9 cellular contexts compared by ENCODE assay signal in the genomic region with DNA sequence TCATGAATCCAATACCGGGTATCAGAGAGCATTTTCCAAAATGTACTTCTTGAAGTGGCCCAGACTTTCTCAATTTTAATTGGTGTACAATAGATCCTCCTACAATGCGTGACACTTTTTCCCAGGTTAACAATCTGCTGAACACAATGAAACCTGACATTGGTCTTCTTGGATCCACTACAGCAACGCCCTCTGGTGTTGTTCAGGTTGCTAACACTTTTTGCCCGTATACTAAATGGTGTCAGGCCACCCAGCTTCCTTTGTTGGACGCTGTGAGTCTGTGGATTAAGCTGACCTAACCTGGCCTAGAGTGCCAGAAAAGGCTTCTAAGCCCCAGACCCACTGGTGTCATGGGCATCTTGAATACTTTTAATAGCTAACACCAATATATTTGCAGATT.
A peak's percentile ranks its signal among the peaks of the same experiment; 100 is the strongest.
DNase-seq lines count a peak whose midpoint lies in the region; ATAC-seq and TF ChIP-seq lines count a peak whose summit lies in the region.
"Had no signal": no experiment of that assay in that cellular context is flagged by ENCODE, and none has a peak within 500 bp of the region (broad histone marks: within the 10 kb centered on the region; RNA-seq: fewer than 3 reads in every experiment).

No MANE protein-coding gene starts in this region.

- no peak for TF ChIP-seq POLR2A in HCT116 (IDR thresholded peaks at IDR 0.05; ENCODE audit: borderline replicate concordance, extremely low read depth, insufficient read depth, insufficient read length)

- peak; percentile 88 for ATAC-seq in HCT116
- peak; percentile 36; the same call in 1 of the 3 replicates for ATAC-seq in RWPE2 (ENCODE audit: low read depth)
- no peak for ATAC-seq in HG02642 (IDR thresholded peaks at IDR 0.05; ENCODE audit: poor library complexity, unreplicated experiment)
- no peak for ATAC-seq in GM19455 (IDR thresholded peaks at IDR 0.05; ENCODE audit: unreplicated experiment)
- ATAC-seq: heart left ventricle had no signal

- H3K4me3 ChIP-seq in HCT116 (replicated peaks in 1 of 2; ENCODE audit: low read depth in 1 of 2, low read length in 2 of 2) (no peak overlapping the region), RWPE2 (ENCODE audit: severe bottlenecking) (no peak overlapping the region)
- H3K4me3 ChIP-seq: heart left ventricle had no signal

- intact Hi-C loops in HCT116 (cut with micrococcal nuclease), result loop anchor here (2.0 kb wide), 2 partner anchors 45 to 289 kb away; no protein-coding TSS in a partner anchor

- H3K27ac ChIP-seq in HCT116 (ENCODE audit: low read depth, low read length) (no peak overlapping the region), RWPE2 (ENCODE audit: poor library complexity, severe bottlenecking) (no peak overlapping the region)

- H2AFZ ChIP-seq in HCT116 (ENCODE audit: low read depth, low read length, poor library complexity, severe bottlenecking), result no peak overlapping the region

- BruUV-seq in HCT116 (replicated peaks; lab: Mats Ljungman, UMichigan), result no TSS peak

- H3K27me3 ChIP-seq in HCT116 (ENCODE audit: insufficient read depth, low read length), result peaks cover 16% of the 10 kb centered on the region
- H3K27me3 ChIP-seq in RWPE2 (ENCODE audit: insufficient read depth, poor library complexity, severe bottlenecking), result no peaks in the 10 kb centered on the region

- H3K36me3 ChIP-seq in HCT116 (ENCODE audit: control insufficient read depth in 1 of 2, insufficient read depth in 2 of 2, low read length in 2 of 2) (no peaks in the 10 kb centered on the region), RWPE2 (ENCODE audit: low read depth) (no peaks in the 10 kb centered on the region)
- H3K36me3 ChIP-seq: heart left ventricle had no signal

- RAD21 ChIA-PET in HCT116 (lab: Charles Lee; ENCODE audit: low non-redundant PET in 1 of 2, low total read pairs in 2 of 2, uncharacterized antibody in 2 of 2, unreplicated experiment in 2 of 2), result no interaction called here

- H3K4me2 ChIP-seq in HCT116 (ENCODE audit: low read length), result no peak overlapping the region

- TF ChIP-seq RAD21 in HCT116 (IDR thresholded peaks at IDR 0.05; ENCODE audit: low read depth), result peak; percentile 44; the same call in 1 of the 2 replicates

- H3K4me1 ChIP-seq in HCT116 (ENCODE audit: control insufficient read depth in 1 of 2, insufficient read depth in 2 of 2, low read length in 2 of 2) (no peaks in the 10 kb centered on the region), RWPE2 (ENCODE audit: insufficient read depth, poor library complexity, severe bottlenecking) (no peaks in the 10 kb centered on the region)

- H4K20me1 ChIP-seq in HCT116 (ENCODE audit: insufficient read depth), result no peaks in the 10 kb centered on the region

- POLR2A ChIA-PET in HCT116 (lab: Charles Lee), result no interaction called here

- H3K9me2 ChIP-seq in HCT116 (ENCODE audit: insufficient read depth), result no peaks in the 10 kb centered on the region

- H3K9me3 ChIP-seq in HCT116 (ENCODE audit: control insufficient read depth in 1 of 2, insufficient read depth in 1 of 2, low read depth in 1 of 2, low read length in 2 of 2) (no peaks in the 10 kb centered on the region), RWPE2 (ENCODE audit: severe bottlenecking) (no peaks in the 10 kb centered on the region)

- TF ChIP-seq CTCF in HCT116 (IDR thresholded peaks at IDR 0.05 in 2 of 3, conservative IDR thresholded peaks at IDR 0.05 in 1 of 3; ENCODE audit: borderline replicate concordance in 1 of 3, insufficient read depth in 1 of 3, low read depth in 2 of 3, low read length in 2 of 3) (peak in 2 of 3 experiments; percentile 62 to 64; a peak in 4 of 6 replicates), RWPE2 (IDR thresholded peaks at IDR 0.05; ENCODE audit: poor library complexity, severe bottlenecking) (peak; percentile 42)

- CTCF ChIA-PET in HCT116 (lab: Charles Lee), result interaction anchor here (2.4 kb wide), 1 partner anchor 45 kb away, joined by 26 read pairs; no protein-coding TSS in a partner anchor

- DNase-seq in NCI-H1092 treated with DMSO at 0.1 percent for 48 hours (lab: John Stamatoyannopoulos, UW) (peak; percentile 14), NCI-H1092 (lab: John Stamatoyannopoulos, UW) (no peak), HCT116 (ENCODE audit: low read depth, low spot score) (peak; percentile 24), RWPE2 (ENCODE audit: low spot score) (no peak), islet precursor cell (peak; percentile 57), SKM-1 treated with dmso at 0.1 percent for 144 hours (lab: John Stamatoyannopoulos, UW; ENCODE audit: unreplicated experiment) (no peak)
- DNase-seq: heart left ventricle had no signal

- H3K79me2 ChIP-seq in HCT116 (ENCODE audit: insufficient read depth, low read length), result no peaks in the 10 kb centered on the region

- no peak overlapping the region for H3K9ac ChIP-seq in HCT116 (ENCODE audit: low read length)

TF ChIP-seq in HCT116, 20 proteins besides CTCF, POLR2A, EP300 and RAD21:
- TF ChIP-seq EGR1 (IDR thresholded peaks at IDR 0.05; ENCODE audit: low read depth) (no peak), CEBPB (IDR thresholded peaks at IDR 0.05; ENCODE audit: low read depth) (no peak), POLR2AphosphoS5 (IDR thresholded peaks at IDR 0.05; ENCODE audit: low read depth, low read length) (no peak), FOSL1 (IDR thresholded peaks at IDR 0.05; ENCODE audit: low read depth) (no peak), JUND (IDR thresholded peaks at IDR 0.05) (no peak), SP1 (IDR thresholded peaks at IDR 0.05; ENCODE audit: low read depth) (no peak), ZFX (IDR thresholded peaks at IDR 0.05) (no peak), ZNF274 (IDR thresholded peaks at IDR 0.05; ENCODE audit: low read depth, low read length) (no peak), SRF (IDR thresholded peaks at IDR 0.05; ENCODE audit: low read depth) (no peak), YY1 (IDR thresholded peaks at IDR 0.05; ENCODE audit: extremely low read depth, insufficient replicate concordance, low read depth, low read length) (no peak), SIN3A (IDR thresholded peaks at IDR 0.05; ENCODE audit: low read depth) (no peak)
- TF ChIP-seq, protein P1, sequence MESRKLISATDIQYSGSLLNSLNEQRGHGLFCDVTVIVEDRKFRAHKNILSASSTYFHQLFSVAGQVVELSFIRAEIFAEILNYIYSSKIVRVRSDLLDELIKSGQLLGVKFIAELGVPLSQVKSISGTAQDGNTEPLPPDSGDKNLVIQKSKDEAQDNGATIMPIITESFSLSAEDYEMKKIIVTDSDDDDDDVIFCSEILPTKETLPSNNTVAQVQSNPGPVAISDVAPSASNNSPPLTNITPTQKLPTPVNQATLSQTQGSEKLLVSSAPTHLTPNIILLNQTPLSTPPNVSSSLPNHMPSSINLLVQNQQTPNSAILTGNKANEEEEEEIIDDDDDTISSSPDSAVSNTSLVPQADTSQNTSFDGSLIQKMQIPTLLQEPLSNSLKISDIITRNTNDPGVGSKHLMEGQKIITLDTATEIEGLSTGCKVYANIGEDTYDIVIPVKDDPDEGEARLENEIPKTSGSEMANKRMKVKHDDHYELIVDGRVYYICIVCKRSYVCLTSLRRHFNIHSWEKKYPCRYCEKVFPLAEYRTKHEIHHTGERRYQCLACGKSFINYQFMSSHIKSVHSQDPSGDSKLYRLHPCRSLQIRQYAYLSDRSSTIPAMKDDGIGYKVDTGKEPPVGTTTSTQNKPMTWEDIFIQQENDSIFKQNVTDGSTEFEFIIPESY (IDR thresholded peaks at IDR 0.05; ENCODE audit: extremely low read depth, insufficient replicate concordance, low read length), result no peak
- TF ChIP-seq, protein P2, sequence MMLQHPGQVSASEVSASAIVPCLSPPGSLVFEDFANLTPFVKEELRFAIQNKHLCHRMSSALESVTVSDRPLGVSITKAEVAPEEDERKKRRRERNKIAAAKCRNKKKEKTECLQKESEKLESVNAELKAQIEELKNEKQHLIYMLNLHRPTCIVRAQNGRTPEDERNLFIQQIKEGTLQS (IDR thresholded peaks at IDR 0.05), result no peak

Comparison
In these comparisons a context has a peak if more than half of its experiments do, and no peak if none do; other contexts are left out.
1. DNase-seq: peak in NCI-H1092 treated with DMSO at 0.1 percent for 48 hours (single experiment), HCT116 (single experiment) and islet precursor cell (single experiment); none in NCI-H1092 (single experiment), RWPE2 (single experiment) and SKM-1 treated with dmso at 0.1 percent for 144 hours (single experiment).
2. ATAC-seq: peak in HCT116 (single experiment) and RWPE2 (single experiment); none in HG02642 (single experiment) and GM19455 (single experiment).